14 cellular contexts compared by ENCODE assay signal in the genomic region with DNA sequence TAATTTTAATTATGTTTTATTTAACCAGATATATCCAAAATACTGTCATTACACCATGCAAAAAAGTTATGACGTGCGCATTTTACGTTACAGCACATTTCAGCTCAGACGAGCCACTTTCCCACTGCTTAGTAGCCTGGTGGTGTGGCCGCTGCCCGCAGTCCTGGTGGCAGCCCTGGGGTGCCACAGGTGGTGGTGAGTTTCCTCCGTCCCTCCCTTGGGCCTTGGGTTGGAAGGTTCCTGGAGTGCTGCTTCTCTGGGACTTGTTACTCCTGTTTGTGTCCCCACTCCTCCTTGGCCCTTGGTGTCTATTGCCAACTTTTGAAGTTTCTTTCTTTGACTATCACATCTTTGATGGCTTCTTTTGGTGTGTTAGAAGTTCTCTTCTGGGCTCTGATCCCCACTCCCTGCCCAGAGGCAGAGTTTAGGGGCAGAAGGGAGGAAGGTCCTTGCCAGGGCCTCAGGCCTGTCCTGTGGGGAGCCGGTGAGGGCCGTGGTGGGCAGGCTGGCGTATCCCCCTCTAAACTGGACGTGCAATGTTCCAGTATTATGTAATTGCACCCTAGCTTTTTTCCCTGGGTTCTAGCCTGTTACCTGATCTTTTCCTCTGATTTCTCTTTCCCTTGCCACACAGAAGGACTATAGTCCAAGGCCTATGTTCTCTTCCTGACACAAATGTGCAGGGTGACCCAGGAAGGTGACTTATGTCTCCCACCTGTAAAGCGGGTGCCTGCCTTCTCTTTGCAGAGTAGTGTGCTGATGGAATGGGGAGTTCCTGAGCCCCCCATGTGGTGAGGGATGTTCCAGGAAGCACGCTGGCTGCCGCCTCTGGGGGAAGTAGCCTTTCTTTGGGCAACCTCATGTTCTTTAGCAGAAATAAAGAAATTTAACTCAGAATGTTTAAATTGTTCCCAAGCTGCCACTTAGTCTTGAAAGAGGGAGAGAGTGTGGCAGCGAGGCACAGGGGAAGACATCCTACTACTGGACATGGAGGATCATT. TPM values are rescaled to one million over a fixed set of nuclear protein-coding genes. Genes with fewer than 3 reads are reported as not detected.
DNase-seq lines count a peak whose midpoint lies in the region; ATAC-seq and TF ChIP-seq lines count a peak whose summit lies in the region.
"Had no signal": no experiment of that assay in that cellular context is flagged by ENCODE, and none has a peak within 500 bp of the region (broad histone marks: within the 10 kb centered on the region; RNA-seq: fewer than 3 reads in every experiment).

No MANE protein-coding gene starts in this region.

- WGBS in suprapubic skin: 88% methylated on average over 15 of the region's 15 CpGs

- peaks cover 55% of the 10 kb centered on the region for H3K4me1 Mint-ChIP-seq in activated naive CD4-positive, alpha-beta T cell treated with anti-CD3 and anti-CD28 coated beads, Interleukin-2, amount 10 ng/mL, durations not matched to agents 7 days and 5 days
- H3K4me1 Mint-ChIP-seq in WTC11: peaks cover 30% of the 10 kb centered on the region

- no peaks in the 10 kb centered on the region for H3K27me3 Mint-ChIP-seq in activated naive CD4-positive, alpha-beta T cell treated with anti-CD3 and anti-CD28 coated beads, Interleukin-2, amount 10 ng/mL, durations not matched to agents 7 days and 5 days
- H3K27me3 Mint-ChIP-seq in WTC11 (ENCODE audit: low read depth): no peaks in the 10 kb centered on the region

- peaks cover 68% of the 10 kb centered on the region for H3K4me1 ChIP-seq in suprapubic skin
- peaks cover 24% of the 10 kb centered on the region for H3K4me1 ChIP-seq in effector memory CD4-positive, alpha-beta T cell (ENCODE audit: control insufficient read depth, insufficient read depth, low read length, poor library complexity, severe bottlenecking)
- H3K4me1 ChIP-seq: SJCRH30 had no signal

- CTCF ChIA-PET in activated naive CD4-positive, alpha-beta T cell treated with anti-CD3 and anti-CD28 coated beads, Interleukin-2, amount 10 ng/mL, durations not matched to agents 7 days and 5 days (lab: Charles Lee): no interaction called here
- CTCF ChIA-PET in WTC11 (lab: Charles Lee): interaction anchor here (0.6 to 0.7 kb wide), 3 partner anchors 16 to 140 kb away, joined by 3 to 5 read pairs (median 3); no protein-coding TSS in a partner anchor

- no peak for TF ChIP-seq EP300 in suprapubic skin (IDR thresholded peaks at IDR 0.05)

- no peak for ATAC-seq in WTC11
- ATAC-seq: foreskin keratinocyte had no signal

- H3K4me3 Mint-ChIP-seq in activated naive CD4-positive, alpha-beta T cell treated with anti-CD3 and anti-CD28 coated beads, Interleukin-2, amount 10 ng/mL, durations not matched to agents 7 days and 5 days: no peak overlapping the region
- H3K4me3 Mint-ChIP-seq in WTC11: no peak overlapping the region

- peak overlapping the region; percentile 7 for H3K27ac ChIP-seq in suprapubic skin
- no peak overlapping the region for H3K27ac ChIP-seq in effector memory CD4-positive, alpha-beta T cell (ENCODE audit: insufficient read depth, low read length, poor library complexity, severe bottlenecking)
- H3K27ac ChIP-seq: foreskin keratinocyte, SJCRH30 had no signal

- POLR2A ChIA-PET in WTC11 (lab: Charles Lee): no interaction called here

- no peak overlapping the region for H3K27ac Mint-ChIP-seq in activated naive CD4-positive, alpha-beta T cell treated with anti-CD3 and anti-CD28 coated beads, Interleukin-2, amount 10 ng/mL, durations not matched to agents 7 days and 5 days
- peak overlapping the region; percentile 52 for H3K27ac Mint-ChIP-seq in WTC11

- no peaks in the 10 kb centered on the region for H3K36me3 ChIP-seq in suprapubic skin
- no peaks in the 10 kb centered on the region for H3K36me3 ChIP-seq in effector memory CD4-positive, alpha-beta T cell (ENCODE audit: control insufficient read depth, insufficient read depth, low read length)
- H3K36me3 ChIP-seq: thyroid gland had no signal

- no peak for TF ChIP-seq CTCF in WTC11 (IDR thresholded peaks at IDR 0.05)
- no peak for TF ChIP-seq CTCF in suprapubic skin (IDR thresholded peaks at IDR 0.05)

- H3K36me3 Mint-ChIP-seq in activated naive CD4-positive, alpha-beta T cell treated with anti-CD3 and anti-CD28 coated beads, Interleukin-2, amount 10 ng/mL, durations not matched to agents 7 days and 5 days: peaks cover 9% of the 10 kb centered on the region
- peaks cover 8% of the 10 kb centered on the region for H3K36me3 Mint-ChIP-seq in WTC11

- DNase-seq in activated naive CD4-positive, alpha-beta T cell treated with anti-CD3 and anti-CD28 coated beads, Interleukin-2, amount 10 ng/mL, durations not matched to agents 7 days and 5 days: peak; percentile 8
- no peak for DNase-seq in activated naive CD4-positive, alpha-beta T cell treated with anti-CD3 and anti-CD28 coated beads, Interleukin-2, amount 50 U/mL, for 16 hours
- DNase-seq in WTC11 (ENCODE audit: low spot score): peak; percentile 6
- peak; percentile 85 for DNase-seq in mesenteric fat pad (ENCODE audit: low spot score)
- DNase-seq in suprapubic skin (ENCODE audit: low spot score in 2 of 2): peak in 1 of 2 donors; percentile 58
- no peak for DNase-seq in DMS79 (lab: John Stamatoyannopoulos, UW)
- no peak for DNase-seq in cerebellar nuclear complex (lab: John Stamatoyannopoulos, UW)
- no peak for DNase-seq in effector memory CD4-positive, alpha-beta T cell
- DNase-seq: ACHN, foreskin keratinocyte, Kasumi-1, SJCRH30, thyroid gland had no signal

- TF ChIP-seq POLR2A in suprapubic skin (IDR thresholded peaks at IDR 0.05): no peak

- H3K27me3 ChIP-seq in suprapubic skin: no peaks in the 10 kb centered on the region
- no peaks in the 10 kb centered on the region for H3K27me3 ChIP-seq in effector memory CD4-positive, alpha-beta T cell (replicated peaks; ENCODE audit: control insufficient read depth, insufficient read depth, low read length, poor library complexity, severe bottlenecking)
- H3K27me3 ChIP-seq: foreskin keratinocyte, SJCRH30, thyroid gland had no signal

- H3K9me3 Mint-ChIP-seq in activated naive CD4-positive, alpha-beta T cell treated with anti-CD3 and anti-CD28 coated beads, Interleukin-2, amount 10 ng/mL, durations not matched to agents 7 days and 5 days: no peaks in the 10 kb centered on the region
- H3K9me3 Mint-ChIP-seq in WTC11: peaks cover 8% of the 10 kb centered on the region

- no peak overlapping the region for H3K4me3 ChIP-seq in suprapubic skin
- no peak overlapping the region for H3K4me3 ChIP-seq in effector memory CD4-positive, alpha-beta T cell (ENCODE audit: insufficient read depth, low read depth, low read length, poor library complexity, severe bottlenecking)
- H3K4me3 ChIP-seq: SJCRH30, smooth muscle cell, thyroid gland had no signal

- no peaks in the 10 kb centered on the region for H3K9me3 ChIP-seq in suprapubic skin
- no peaks in the 10 kb centered on the region for H3K9me3 ChIP-seq in effector memory CD4-positive, alpha-beta T cell (ENCODE audit: control insufficient read depth, low read length)
- H3K9me3 ChIP-seq: thyroid gland had no signal

TF ChIP-seq in WTC11, 78 proteins besides CTCF, POLR2A, EP300 and RAD21:
- TF ChIP-seq TEAD4 (CRISPR knock-in tag; IDR thresholded peaks at IDR 0.05): no peak
- TF ChIP-seq MAX (CRISPR knock-in tag; IDR thresholded peaks at IDR 0.05): no peak
- TF ChIP-seq NR3C1 (CRISPR knock-in tag; conservative IDR thresholded peaks at IDR 0.05; ENCODE audit: low read depth): no peak
- TF ChIP-seq, protein P1, sequence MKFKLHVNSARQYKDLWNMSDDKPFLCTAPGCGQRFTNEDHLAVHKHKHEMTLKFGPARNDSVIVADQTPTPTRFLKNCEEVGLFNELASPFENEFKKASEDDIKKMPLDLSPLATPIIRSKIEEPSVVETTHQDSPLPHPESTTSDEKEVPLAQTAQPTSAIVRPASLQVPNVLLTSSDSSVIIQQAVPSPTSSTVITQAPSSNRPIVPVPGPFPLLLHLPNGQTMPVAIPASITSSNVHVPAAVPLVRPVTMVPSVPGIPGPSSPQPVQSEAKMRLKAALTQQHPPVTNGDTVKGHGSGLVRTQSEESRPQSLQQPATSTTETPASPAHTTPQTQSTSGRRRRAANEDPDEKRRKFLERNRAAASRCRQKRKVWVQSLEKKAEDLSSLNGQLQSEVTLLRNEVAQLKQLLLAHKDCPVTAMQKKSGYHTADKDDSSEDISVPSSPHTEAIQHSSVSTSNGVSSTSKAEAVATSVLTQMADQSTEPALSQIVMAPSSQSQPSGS (CRISPR knock-in tag; IDR thresholded peaks at IDR 0.05; ENCODE audit: borderline replicate concordance, low read depth): no peak
- no peak for TF ChIP-seq TCF7 (CRISPR knock-in tag; IDR thresholded peaks at IDR 0.05; ENCODE audit: low read depth)
- TF ChIP-seq ESRRA (CRISPR knock-in tag; IDR thresholded peaks at IDR 0.05; ENCODE audit: borderline replicate concordance): no peak
- TF ChIP-seq RELA (CRISPR knock-in tag; IDR thresholded peaks at IDR 0.05; ENCODE audit: borderline replicate concordance): no peak
- TF ChIP-seq ZNF671 (CRISPR knock-in tag; IDR thresholded peaks at IDR 0.05): no peak
- TF ChIP-seq MYBL2 (CRISPR knock-in tag; IDR thresholded peaks at IDR 0.05): no peak

RNA-seq across cellular contexts. Expression of gene MPRIP, which starts 8.4 kb away (rescaled TPM):
- 127 to 140 TPM (median 136 TPM) in 3 replicates for total RNA-seq in WTC11 (2021)
- 293 TPM for total RNA-seq in mesenteric fat pad
- 100 to 1,000 TPM; 122 to 207 (median 145) TPM for total RNA-seq in suprapubic skin

Comparison
In these comparisons a context has a peak if more than half of its experiments do, and no peak if none do; other contexts are left out.
1. DNase-seq: peak in activated naive CD4-positive, alpha-beta T cell treated with anti-CD3 and anti-CD28 coated beads, Interleukin-2, amount 10 ng/mL, durations not matched to agents 7 days and 5 days (single experiment), WTC11 (single experiment) and mesenteric fat pad (single experiment); none in activated naive CD4-positive, alpha-beta T cell treated with anti-CD3 and anti-CD28 coated beads, Interleukin-2, amount 50 U/mL, for 16 hours (single experiment), DMS79 (single experiment), cerebellar nuclear complex (0 of 2) and effector memory CD4-positive, alpha-beta T cell (0 of 3).